Comparison of ENCODE assay signal across 13 cellular contexts in genomic region chr2:196459539-196459938, GRCh38.
DNase-seq lines count a peak whose midpoint lies in the region; ATAC-seq and TF ChIP-seq lines count a peak whose summit lies in the region.
"Had no signal": no experiment of that assay in that cellular context is flagged by ENCODE, and none has a peak within 500 bp of the region (broad histone marks: within the 10 kb centered on the region; RNA-seq: fewer than 3 reads in every experiment).

No MANE protein-coding gene starts in this region.

- H2BK120ac ChIP-seq in trophoblast cell (ENCODE audit: insufficient read depth, low read length, poor library complexity) = no peak overlapping the region

- no peak overlapping the region for H3K4ac ChIP-seq in trophoblast cell (ENCODE audit: low read depth, low read length)

- no peaks in the 10 kb centered on the region for H4K20me1 ChIP-seq in DND-41 (ENCODE audit: insufficient read depth, low read length)

- no peaks in the 10 kb centered on the region for H3K36me3 ChIP-seq in DND-41 (ENCODE audit: insufficient read depth, low read length)
- no peaks in the 10 kb centered on the region for H3K36me3 ChIP-seq in trophoblast cell (ENCODE audit: control insufficient read depth in 1 of 2, insufficient read depth in 2 of 2, low read length in 2 of 2)

- no peaks in the 10 kb centered on the region for H3K79me1 ChIP-seq in trophoblast cell (ENCODE audit: low read length)

- H3K4me2 ChIP-seq in DND-41 (ENCODE audit: insufficient read depth, low read length) (no peak overlapping the region), trophoblast cell (ENCODE audit: low read length) (no peak overlapping the region)

- no peak overlapping the region for H4K12ac ChIP-seq in trophoblast cell (ENCODE audit: low read depth, low read length)

- no peak overlapping the region for H2BK12ac ChIP-seq in trophoblast cell (ENCODE audit: low read length)

- H3K27me3 ChIP-seq in DND-41 (ENCODE audit: insufficient read depth, low read length, poor library complexity) = no peaks in the 10 kb centered on the region
- no peaks in the 10 kb centered on the region for H3K27me3 ChIP-seq in trophoblast cell (ENCODE audit: insufficient read depth, low read length)

- H3K23ac ChIP-seq in trophoblast cell (ENCODE audit: low read length) = no peak overlapping the region

- H3K9ac ChIP-seq in DND-41 (ENCODE audit: low read depth, low read length) (no peak overlapping the region), trophoblast cell (ENCODE audit: low read length) (no peak overlapping the region)

- peaks cover 4% of the 10 kb centered on the region for H3K36me3 Mint-ChIP-seq in glutamatergic neuron (ENCODE audit: unreplicated experiment)
- H3K36me3 Mint-ChIP-seq: mesothelial cell of epicardium had no signal

- H2AK5ac ChIP-seq in trophoblast cell (ENCODE audit: low read length) = no peak overlapping the region

- H3K9me3 ChIP-seq in DND-41 (ENCODE audit: insufficient read depth, low read length, severe bottlenecking) = no peaks in the 10 kb centered on the region
- no peaks in the 10 kb centered on the region for H3K9me3 ChIP-seq in trophoblast cell (ENCODE audit: insufficient read depth, low read depth, low read length)

- H3K27me3 Mint-ChIP-seq in glutamatergic neuron (ENCODE audit: unreplicated experiment) = peaks cover 1% of the 10 kb centered on the region

- no peak overlapping the region for H3K4me3 Mint-ChIP-seq in glutamatergic neuron (ENCODE audit: unreplicated experiment)
- H3K4me3 Mint-ChIP-seq: mesothelial cell of epicardium had no signal

- H3K27ac ChIP-seq in DND-41 (ENCODE audit: low read length) = no peak overlapping the region
- no peak overlapping the region for H3K27ac ChIP-seq in trophoblast cell (ENCODE audit: low read depth, low read length)

- peaks cover 5% of the 10 kb centered on the region for H3K9me3 Mint-ChIP-seq in glutamatergic neuron (ENCODE audit: unreplicated experiment)

- H3K79me2 ChIP-seq in DND-41 (ENCODE audit: insufficient read depth, low read length) (no peaks in the 10 kb centered on the region), trophoblast cell (ENCODE audit: control insufficient read depth, insufficient read depth, low read length, poor library complexity) (no peaks in the 10 kb centered on the region)

- ATAC-seq in DND-41 (ENCODE audit: insufficient read depth, low read depth) = peak; percentile 53
- peak; percentile 69 for ATAC-seq in HG02870 (IDR thresholded peaks at IDR 0.05; ENCODE audit: unreplicated experiment)
- no peak for ATAC-seq in HG03457 (IDR thresholded peaks at IDR 0.05; ENCODE audit: unreplicated experiment)

- H3K14ac ChIP-seq in trophoblast cell (ENCODE audit: low read length) = no peak overlapping the region

- H3K4me3 ChIP-seq in DND-41 (ENCODE audit: low read depth in 1 of 2, low read length in 2 of 2) = no peak overlapping the region
- H3K4me3 ChIP-seq in trophoblast cell (ENCODE audit: low read depth, low read length) = no peak overlapping the region

- no peak overlapping the region for H4K8ac ChIP-seq in trophoblast cell (ENCODE audit: low read depth, low read length)

- H2AFZ ChIP-seq in DND-41 (ENCODE audit: low read depth, low read length) = no peak overlapping the region
- no peak overlapping the region for H2AFZ ChIP-seq in trophoblast cell (ENCODE audit: insufficient read depth, low read length, poor library complexity)

- peaks cover 50% of the 10 kb centered on the region for H3K4me1 Mint-ChIP-seq in glutamatergic neuron (ENCODE audit: low read depth, unreplicated experiment)

- H2BK5ac ChIP-seq in trophoblast cell (ENCODE audit: low read depth, low read length, poor library complexity) = no peak overlapping the region

- WGBS in trophoblast cell (ENCODE audit: extremely low coverage, insufficient coverage, insufficient read length) = no CpG with 5 or more reads among the region's 7 CpGs

- H4K91ac ChIP-seq in trophoblast cell (ENCODE audit: low read depth, low read length) = no peak overlapping the region

- H3K18ac ChIP-seq in trophoblast cell (ENCODE audit: low read length) = no peak overlapping the region

- TF ChIP-seq CTCF in DND-41 (IDR thresholded peaks at IDR 0.05; ENCODE audit: borderline replicate concordance, extremely low read depth, low read length, poor library complexity, severe bottlenecking) (no peak), glutamatergic neuron (IDR thresholded peaks at IDR 0.05; ENCODE audit: partially characterized antibody, unreplicated experiment) (no peak)

- DNase-seq in DND-41 (peak; percentile 19), SW480 (ENCODE audit: low spot score) (peak; percentile 81), glutamatergic neuron (no peak), NCI-H2171 (lab: John Stamatoyannopoulos, UW) (no peak), trophoblast cell (no peak), NCI-H2171 treated with DMSO at 0.1 percent for 48 hours (lab: John Stamatoyannopoulos, UW) (no peak)
- DNase-seq: activated gamma-delta T cell; DMS53; small intestine; stimulated activated naive CD4-positive, alpha-beta T cell treated with Interleukin-2 at 50 U/mL for 16 hours had no signal

- H3K27ac Mint-ChIP-seq in glutamatergic neuron (ENCODE audit: unreplicated experiment) = peak overlapping the region; percentile 49
- H3K27ac Mint-ChIP-seq: mesothelial cell of epicardium had no signal

- no peaks in the 10 kb centered on the region for H3K4me1 ChIP-seq in DND-41 (ENCODE audit: insufficient read depth, low read length)
- no peaks in the 10 kb centered on the region for H3K4me1 ChIP-seq in trophoblast cell (ENCODE audit: control insufficient read depth in 1 of 2, insufficient read depth in 2 of 2, low read length in 2 of 2)

Comparison
In these comparisons a context has a peak if more than half of its experiments do, and no peak if none do; other contexts are left out.
1. DNase-seq: peak in DND-41 (single experiment) and SW480 (single experiment); none in glutamatergic neuron (single experiment), NCI-H2171 (single experiment), trophoblast cell (0 of 2) and NCI-H2171 treated with DMSO at 0.1 percent for 48 hours (single experiment).